25 cellular contexts compared by ENCODE assay signal in the genomic region with DNA sequence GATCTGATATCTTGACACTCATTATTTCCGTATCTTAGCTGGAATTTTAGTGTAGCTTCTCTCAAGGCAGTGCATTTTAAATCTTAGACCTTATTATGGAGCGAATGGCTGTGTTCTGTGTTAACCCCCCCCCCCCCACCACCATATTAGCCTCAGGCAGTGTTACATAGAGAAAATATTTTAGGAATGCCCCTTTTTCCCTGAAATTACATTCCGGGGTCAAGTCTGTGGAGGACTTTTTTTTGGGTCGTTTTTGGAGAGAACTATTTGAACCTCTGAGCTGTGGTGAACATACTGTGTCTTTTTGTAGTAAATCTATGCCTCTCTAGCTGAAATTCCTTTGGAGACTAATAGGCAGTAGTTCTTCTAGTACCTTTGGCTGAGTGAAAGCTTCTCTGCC. TPM values are rescaled to one million over a fixed set of nuclear protein-coding genes. Genes with fewer than 3 reads are reported as not detected.
DNase-seq lines count a peak whose midpoint lies in the region; ATAC-seq and TF ChIP-seq lines count a peak whose summit lies in the region.
"Had no signal": no experiment of that assay in that cellular context is flagged by ENCODE, and none has a peak within 500 bp of the region (broad histone marks: within the 10 kb centered on the region; RNA-seq: fewer than 3 reads in every experiment).

No MANE protein-coding gene starts in this region.

- no peak overlapping the region for H3K4me3 ChIP-seq in AG10803 (ENCODE audit: low read length)
- H3K4me3 ChIP-seq in GM06990 (replicated peaks; ENCODE audit: low read depth, low read length): peak overlapping the region; percentile 94
- peak overlapping the region; percentile 58 for H3K4me3 ChIP-seq in SK-N-MC
- no peak overlapping the region for H3K4me3 ChIP-seq in mesendoderm (ENCODE audit: low read length)
- H3K4me3 ChIP-seq in transverse colon: no peak overlapping the region
- H3K4me3 ChIP-seq: A549, sigmoid colon had no signal

- no peaks in the 10 kb centered on the region for H3K79me2 ChIP-seq in mesendoderm (ENCODE audit: control insufficient read depth, insufficient read depth, low read length)

- H3K4me2 ChIP-seq in mesendoderm (ENCODE audit: low read length): no peak overlapping the region
- H3K4me2 ChIP-seq: A549 had no signal

- H3K9me3 ChIP-seq in SK-N-MC (ENCODE audit: low read depth, low read length) (no peaks in the 10 kb centered on the region), transverse colon (no peaks in the 10 kb centered on the region)
- H3K9me3 ChIP-seq: A549, sigmoid colon had no signal

- H3K23ac ChIP-seq in mesendoderm (ENCODE audit: low read length): no peak overlapping the region

- H3K4ac ChIP-seq in mesendoderm (ENCODE audit: low read depth, low read length): no peak overlapping the region

- no peaks in the 10 kb centered on the region for H3K4me1 ChIP-seq in mesendoderm (ENCODE audit: control insufficient read depth, low read depth, low read length)
- H3K4me1 ChIP-seq in transverse colon: peaks cover 4 to 23% (median 13%) of the 10 kb centered on the region in 4 donors

- no peak overlapping the region for H2BK120ac ChIP-seq in mesendoderm (ENCODE audit: low read depth, low read length)

- in situ Hi-C loops in transverse colon (cut with MboI; ENCODE audit: low pct_ligation_motif_present in 1 of 4, low pct_unique_long_range_greater_than_20kb in 1 of 4, low sequenced_read_pairs in 3 of 4): no loop called here

- H3K18ac ChIP-seq in mesendoderm (ENCODE audit: low read length): no peak overlapping the region

- no peak overlapping the region for H3K56ac ChIP-seq in mesendoderm (ENCODE audit: low read length)

- H3K27ac ChIP-seq in SK-N-MC (peak overlapping the region; percentile 79), mesendoderm (ENCODE audit: low read depth, low read length) (no peak overlapping the region), transverse colon (no peak overlapping the region)
- H3K27ac ChIP-seq: A549, brain microvascular endothelial cell, C4-2B, parathyroid adenoma, RWPE1, sigmoid colon had no signal

- H4K8ac ChIP-seq in mesendoderm (ENCODE audit: low read depth, low read length): no peak overlapping the region

- no peak overlapping the region for H2AK5ac ChIP-seq in mesendoderm (ENCODE audit: low read length)

- no peak for ATAC-seq in HG02759 (IDR thresholded peaks at IDR 0.05; ENCODE audit: unreplicated experiment)
- ATAC-seq: A549, WTC11 had no signal

- no peaks in the 10 kb centered on the region for H3K27me3 ChIP-seq in GM06990 (replicated peaks; ENCODE audit: control insufficient read depth, insufficient read depth, low read length)
- no peaks in the 10 kb centered on the region for H3K27me3 ChIP-seq in mesendoderm (ENCODE audit: insufficient read depth, low read length, poor library complexity)
- H3K27me3 ChIP-seq in transverse colon: no peaks in the 10 kb centered on the region
- H3K27me3 ChIP-seq: brain microvascular endothelial cell, sigmoid colon had no signal

- H2BK15ac ChIP-seq in mesendoderm (replicated peaks; ENCODE audit: low read depth): no peak overlapping the region

- H3K36me3 ChIP-seq in GM06990 (ENCODE audit: control insufficient read depth, insufficient read depth, low read length) (no peaks in the 10 kb centered on the region; the same call in 1 of the 2 replicates), SK-N-MC (ENCODE audit: insufficient read depth, low read length) (no peaks in the 10 kb centered on the region), mesendoderm (ENCODE audit: control insufficient read depth, insufficient read depth, low read length) (no peaks in the 10 kb centered on the region), transverse colon (no peaks in the 10 kb centered on the region)
- H3K36me3 ChIP-seq: brain microvascular endothelial cell, sigmoid colon had no signal

- H3K79me1 ChIP-seq in mesendoderm (ENCODE audit: low read length): no peaks in the 10 kb centered on the region

- WGBS in mesendoderm (ENCODE audit: extremely low coverage, insufficient coverage, low lambda C conversion rate): no CpG with 5 or more reads among the region's 4 CpGs
- WGBS in transverse colon (ENCODE audit: low coverage in 1 of 2), 2 donors: 77 to 80% methylated on average over 1 to 4 of the region's 4 CpGs

- TF ChIP-seq EP300 in transverse colon (IDR thresholded peaks at IDR 0.05; ENCODE audit: low read depth): no peak

- peak; percentile 62 for DNase-seq in AG10803 (ENCODE audit: low read depth)
- no peak for DNase-seq in GM06990 (ENCODE audit: extremely low read depth, insufficient read length)
- DNase-seq in SK-N-MC (ENCODE audit: low read depth, low spot score): peak; percentile 28
- peak; percentile 54 for DNase-seq in mesendoderm
- no peak for DNase-seq in NCI-H774 (lab: John Stamatoyannopoulos, UW)
- no peak for DNase-seq in DMS153 (lab: John Stamatoyannopoulos, UW)
- no peak for DNase-seq in transverse colon
- DNase-seq: activated CD4-positive, alpha-beta T cell treated with anti-CD3 and anti-CD28 coated beads, Interleukin-2, amount 50 U/mL, for 4 hours; activated CD8-positive, alpha-beta memory T cell treated with anti-CD3 and anti-CD28 coated beads, Interleukin-2, amount 50 U/mL, for 48 hours; activated naive CD8-positive, alpha-beta T cell treated with anti-CD3 and anti-CD28 coated beads, Interleukin-2, amount 10 ng/mL, durations not matched to agents 7 days and 5 days; brain microvascular endothelial cell; GDM1; IMR-90; naive B cell; NCI-H1436; NCI-H2171; sigmoid colon; stimulated activated CD8-positive, alpha-beta memory T cell treated with anti-CD3 and anti-CD28 coated beads, Interleukin-4, amount 100 ng/mL, for 48 hours; T-helper 9 cell had no signal

- TF ChIP-seq CTCF in AG10803 (conservative IDR thresholded peaks at IDR 0.05; ENCODE audit: low read length): no peak
- no peak for TF ChIP-seq CTCF in GM06990 (IDR thresholded peaks at IDR 0.05; ENCODE audit: insufficient read depth, low read length, poor library complexity, severe bottlenecking)
- no peak for TF ChIP-seq CTCF in transverse colon (IDR thresholded peaks at IDR 0.05)

- H3K9ac ChIP-seq in SK-N-MC (ENCODE audit: insufficient read length) (peak overlapping the region; percentile 49), mesendoderm (ENCODE audit: low read length) (no peak overlapping the region)
- H3K9ac ChIP-seq: parathyroid adenoma had no signal

- no peak for TF ChIP-seq POLR2A in transverse colon (IDR thresholded peaks at IDR 0.05)

- no peak overlapping the region for H4K5ac ChIP-seq in mesendoderm (ENCODE audit: low read length)

- intact Hi-C loops in transverse colon (cut with DNase I; ENCODE audit: low total_unique reads): no loop called here

- H2BK5ac ChIP-seq in mesendoderm (ENCODE audit: low read length): no peak overlapping the region

RNA-seq across cellular contexts. Expression of a gene that starts 3.1 kb away (rescaled TPM):
- 7.6 TPM for polyA plus RNA-seq in mesendoderm (2013, experiment 1 of 2)
- 6.3 TPM for polyA plus RNA-seq in mesendoderm (2013, experiment 2 of 2)
- 10 to 100 TPM in 3 of 4 donors, not detected in 1; 14.5 to 22.8 (median 14.6) TPM for total RNA-seq in transverse colon

Comparison
In these comparisons a context has a peak if more than half of its experiments do, and no peak if none do; other contexts are left out.
1. DNase-seq: peak in AG10803 (single experiment), SK-N-MC (single experiment) and mesendoderm (single experiment); none in GM06990 (single experiment), NCI-H774 (single experiment), DMS153 (single experiment) and transverse colon (single experiment).
2. H3K4me3 ChIP-seq: peak in GM06990 (single experiment) and SK-N-MC (single experiment); none in AG10803 (single experiment), mesendoderm (single experiment) and transverse colon (0 of 4).